9 cellular contexts compared by ENCODE assay signal in genomic region chr11:9601876-9602199, GRCh38. TPM values are rescaled to one million over a fixed set of nuclear protein-coding genes. Genes with fewer than 3 reads are reported as not detected.
DNase-seq lines count a peak whose midpoint lies in the region; ATAC-seq and TF ChIP-seq lines count a peak whose summit lies in the region.
"Had no signal": no experiment of that assay in that cellular context is flagged by ENCODE, and none has a peak within 500 bp of the region (broad histone marks: within the 10 kb centered on the region; RNA-seq: fewer than 3 reads in every experiment).

No MANE protein-coding gene starts in this region.

- H3K4me1 ChIP-seq in smooth muscle cell (ENCODE audit: low read depth) (no peaks in the 10 kb centered on the region), vagina (peaks cover 8% of the 10 kb centered on the region)

- no peaks in the 10 kb centered on the region for H3K9me3 ChIP-seq in smooth muscle cell (replicated peaks; ENCODE audit: low read depth)
- H3K9me3 ChIP-seq in vagina: no peaks in the 10 kb centered on the region

- H3K4me3 Mint-ChIP-seq in T-helper 1 cell treated with Interleukin-12 subunit alpha and Interleukin-12 subunit beta and Interleukin-4 antibody, amounts not matched to agents 30 μg/mL and 1 μg/mL, for 36 hours: peak overlapping the region; percentile 70
- peak overlapping the region; percentile 74 for H3K4me3 Mint-ChIP-seq in activated naive CD8-positive, alpha-beta T cell treated with anti-CD3 and anti-CD28 coated beads, Interleukin-2, amount 10 ng/mL, durations not matched to agents 7 days and 5 days

- H4K20me1 ChIP-seq in smooth muscle cell (ENCODE audit: low read depth): no peaks in the 10 kb centered on the region

- no peak overlapping the region for H3K4me2 ChIP-seq in smooth muscle cell

- DNase-seq in T-helper 1 cell (no peak), smooth muscle cell (lab: John Stamatoyannopoulos, UW; ENCODE audit: unreplicated experiment) (no peak), DMS 273 (lab: John Stamatoyannopoulos, UW; ENCODE audit: unreplicated experiment) (no peak), EL (no peak), vagina (ENCODE audit: extremely low spot score in 2 of 2) (no peak)
- no peak for DNase-seq in activated naive CD8-positive, alpha-beta T cell treated with anti-CD3 and anti-CD28 coated beads, Interleukin-2, amount 10 ng/mL, durations not matched to agents 7 days and 5 days
- DNase-seq: NCI-H1436 treated with DMSO at 0.1 percent for 48 hours had no signal

- no peaks in the 10 kb centered on the region for H3K9me3 Mint-ChIP-seq in T-helper 1 cell treated with Interleukin-12 subunit alpha and Interleukin-12 subunit beta and Interleukin-4 antibody, amounts not matched to agents 30 μg/mL and 1 μg/mL, for 36 hours
- no peaks in the 10 kb centered on the region for H3K9me3 Mint-ChIP-seq in activated naive CD8-positive, alpha-beta T cell treated with anti-CD3 and anti-CD28 coated beads, Interleukin-2, amount 10 ng/mL, durations not matched to agents 7 days and 5 days

- H3K9ac ChIP-seq in smooth muscle cell (ENCODE audit: low read depth): no peak overlapping the region

- no peaks in the 10 kb centered on the region for H3F3A ChIP-seq in smooth muscle cell (ENCODE audit: low read depth)

- peak overlapping the region; percentile 84 for H3K27ac ChIP-seq in smooth muscle cell (ENCODE audit: low read depth)
- no peak overlapping the region for H3K27ac ChIP-seq in vagina

- H3K4me3 ChIP-seq in smooth muscle cell: no peak overlapping the region
- no peak overlapping the region for H3K4me3 ChIP-seq in vagina

- H3K27ac Mint-ChIP-seq in T-helper 1 cell treated with Interleukin-12 subunit alpha and Interleukin-12 subunit beta and Interleukin-4 antibody, amounts not matched to agents 30 μg/mL and 1 μg/mL, for 36 hours: peak overlapping the region; percentile 77
- no peak overlapping the region for H3K27ac Mint-ChIP-seq in activated naive CD8-positive, alpha-beta T cell treated with anti-CD3 and anti-CD28 coated beads, Interleukin-2, amount 10 ng/mL, durations not matched to agents 7 days and 5 days

- no peaks in the 10 kb centered on the region for H3K27me3 ChIP-seq in smooth muscle cell (ENCODE audit: low read depth)
- no peaks in the 10 kb centered on the region for H3K27me3 ChIP-seq in vagina

- H2AFZ ChIP-seq in smooth muscle cell (ENCODE audit: low read depth): no peak overlapping the region

- WGBS in smooth muscle cell (ENCODE audit: low lambda C conversion rate): 81% methylated on average over 5 of the region's 5 CpGs

- TF ChIP-seq POLR2A in vagina (IDR thresholded peaks at IDR 0.05): no peak

- H3K79me2 ChIP-seq in smooth muscle cell (ENCODE audit: low read depth): no peaks in the 10 kb centered on the region

- peaks cover 2% of the 10 kb centered on the region for H3K36me3 Mint-ChIP-seq in T-helper 1 cell treated with Interleukin-12 subunit alpha and Interleukin-12 subunit beta and Interleukin-4 antibody, amounts not matched to agents 30 μg/mL and 1 μg/mL, for 36 hours (ENCODE audit: low read depth)
- no peaks in the 10 kb centered on the region for H3K36me3 Mint-ChIP-seq in activated naive CD8-positive, alpha-beta T cell treated with anti-CD3 and anti-CD28 coated beads, Interleukin-2, amount 10 ng/mL, durations not matched to agents 7 days and 5 days

- TF ChIP-seq CTCF in smooth muscle cell (IDR thresholded peaks at IDR 0.05; ENCODE audit: borderline replicate concordance, insufficient read depth, poor library complexity, severe bottlenecking) (no peak), vagina (IDR thresholded peaks at IDR 0.05) (no peak)

- ATAC-seq in HG03025 (IDR thresholded peaks at IDR 0.05; ENCODE audit: low FRiP score, unreplicated experiment): peak; percentile 12
- ATAC-seq in activated naive CD8-positive, alpha-beta T cell treated with anti-CD3 and anti-CD28 coated beads, Interleukin-2, amount 10 ng/mL, durations not matched to agents 7 days and 5 days (ENCODE audit: low read depth): no peak

- H3K36me3 ChIP-seq in smooth muscle cell (ENCODE audit: low read depth): no peaks in the 10 kb centered on the region
- no peaks in the 10 kb centered on the region for H3K36me3 ChIP-seq in vagina

- intact Hi-C loops in vagina (cut with DNase I): loop anchor here (10.0 kb wide), 1 partner anchor 67 kb away; no protein-coding TSS in a partner anchor

- H3K4me1 Mint-ChIP-seq in T-helper 1 cell treated with Interleukin-12 subunit alpha and Interleukin-12 subunit beta and Interleukin-4 antibody, amounts not matched to agents 30 μg/mL and 1 μg/mL, for 36 hours (ENCODE audit: low read depth): peaks cover 26% of the 10 kb centered on the region
- H3K4me1 Mint-ChIP-seq in activated naive CD8-positive, alpha-beta T cell treated with anti-CD3 and anti-CD28 coated beads, Interleukin-2, amount 10 ng/mL, durations not matched to agents 7 days and 5 days: peaks cover 28% of the 10 kb centered on the region

- POLR2A ChIA-PET in activated naive CD8-positive, alpha-beta T cell treated with anti-CD3 and anti-CD28 coated beads, Interleukin-2, amount 10 ng/mL, durations not matched to agents 7 days and 5 days (lab: Charles Lee): interaction anchor here (0.7 to 2.7 kb wide), 7 partner anchors 11 to 638 kb away, joined by 3 to 25 read pairs (median 5); partner anchors contain the start of genes TMEM9B, WEE1 and ZNF143

- peaks cover 29% of the 10 kb centered on the region for H3K27me3 Mint-ChIP-seq in T-helper 1 cell treated with Interleukin-12 subunit alpha and Interleukin-12 subunit beta and Interleukin-4 antibody, amounts not matched to agents 30 μg/mL and 1 μg/mL, for 36 hours (ENCODE audit: low read depth)
- H3K27me3 Mint-ChIP-seq in activated naive CD8-positive, alpha-beta T cell treated with anti-CD3 and anti-CD28 coated beads, Interleukin-2, amount 10 ng/mL, durations not matched to agents 7 days and 5 days: peaks cover 13% of the 10 kb centered on the region

RNA-seq across cellular contexts. Expression of gene WEE1, which starts 28.4 kb away (rescaled TPM):
- total RNA-seq in activated naive CD8-positive, alpha-beta T cell treated with anti-CD3 and anti-CD28 coated beads, Interleukin-2, amount 10 ng/mL, durations not matched to agents 7 days and 5 days: 10 to 100 TPM; 47.8 to 50.5 TPM
- total RNA-seq in smooth muscle cell: 46.9 and 53.3 TPM in 2 replicates
- polyA plus RNA-seq in smooth muscle cell: 20.8 and 25.3 TPM in 2 replicates
- total RNA-seq in vagina: 22.1 TPM
